Comparison of ENCODE assay signal across 35 cellular contexts in the genomic region with DNA sequence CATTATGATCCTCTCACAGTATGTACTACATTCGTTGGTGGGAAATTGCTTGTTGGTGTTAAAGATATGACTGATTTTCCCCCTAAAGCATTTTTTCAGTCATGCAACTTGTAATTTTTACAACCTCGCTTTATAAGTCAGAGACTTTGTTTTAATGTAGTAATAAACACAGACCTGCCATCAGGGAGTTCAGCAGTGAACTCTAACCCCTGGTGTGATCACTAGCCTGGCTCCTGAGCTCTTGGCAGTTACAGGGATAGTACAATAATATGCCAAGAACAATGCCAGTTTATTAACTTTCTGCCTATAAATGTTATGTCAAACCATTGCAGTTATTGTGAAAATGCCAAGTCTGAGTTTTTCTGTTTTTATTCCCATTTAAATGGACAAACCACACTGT.
"Had no signal": no experiment of that assay in that cellular context is flagged by ENCODE, and none has a peak within 500 bp of the region (broad histone marks: within the 10 kb centered on the region; RNA-seq: fewer than 3 reads in every experiment).

No MANE protein-coding gene starts in this region.

- ATAC-seq: activated CD4-positive, alpha-beta T cell treated with anti-CD3 and anti-CD28 coated beads for 36 hours; activated CD4-positive, CD25-positive, alpha-beta regulatory T cell treated with anti-CD3 and anti-CD28 coated beads, Interleukin-2, amount 50 U/mL, for 24 hours; activated CD8-positive, alpha-beta memory T cell treated with anti-CD3 and anti-CD28 coated beads, Interleukin-2, amount 10 ng/mL, durations not matched to agents 7 days and 5 days; PC-3; Right ventricle myocardium inferior; WTC11 had no signal

- H3K27me3 Mint-ChIP-seq: activated CD4-positive, alpha-beta memory T cell treated with anti-CD3 and anti-CD28 coated beads, Interleukin-2, amount 10 ng/mL, durations not matched to agents 7 days and 5 days; activated CD4-positive, alpha-beta T cell treated with anti-CD3 and anti-CD28 coated beads for 36 hours; activated naive CD8-positive, alpha-beta T cell treated with anti-CD3 and anti-CD28 coated beads for 36 hours had no signal

- DNase-seq: activated CD4-positive, alpha-beta memory T cell treated with anti-CD3 and anti-CD28 coated beads, Interleukin-2, amount 10 ng/mL, durations not matched to agents 7 days and 5 days; activated CD4-positive, alpha-beta T cell treated with anti-CD3 and anti-CD28 coated beads for 36 hours; activated CD8-positive, alpha-beta memory T cell treated with anti-CD3 and anti-CD28 coated beads for 24 hours; activated CD8-positive, alpha-beta memory T cell treated with anti-CD3 and anti-CD28 coated beads, Interleukin-2, amount 10 ng/mL, durations not matched to agents 7 days and 5 days; activated CD8-positive, alpha-beta memory T cell treated with anti-CD3 and anti-CD28 coated beads, Interleukin-2, amount 50 U/mL, for 48 hours; activated effector memory CD4-positive, alpha-beta T cell treated with Interleukin-2 at 50 U/mL for 16 hours; activated naive CD4-positive, alpha-beta T cell treated with anti-CD3 and anti-CD28 coated beads, Interleukin-2, amount 50 U/mL, for 16 hours; activated naive CD8-positive, alpha-beta T cell treated with anti-CD3 and anti-CD28 coated beads for 36 hours; activated T-cell treated with anti-CD3 and anti-CD28 coated beads, Interleukin-2, amount 50 U/mL, for 48 hours; amniotic stem cell; aorta; brain microvascular endothelial cell; central memory CD4-positive, alpha-beta T cell; Karpas-422; KBM-7; MM.1S; MV-4-11; NCI-H1092; NCI-H1436 treated with DMSO at 0.1 percent for 48 hours; NCI-H187; NCI-H2029 treated with DMSO at 0.1 percent for 48 hours; NCI-H2107; NCI-H2171; NCI-H510A; NCI-H526; NCI-H748 treated with DMSO at 0.1 percent for 48 hours; NK-92 treated with Interleukin-12 subunit alpha and Interleukin-12 subunit beta, amount 100 ng/mL, for 24 hours; PC-3; Peyer's patch; RPMI8226; SW 1271; T-helper 1 cell had no signal

- H3K36me3 ChIP-seq: brain microvascular endothelial cell, Peyer's patch had no signal

- H3K4me3 ChIP-seq: Peyer's patch had no signal

- H3K27ac ChIP-seq: brain microvascular endothelial cell, Peyer's patch had no signal

- H3K4me3 Mint-ChIP-seq: activated CD4-positive, alpha-beta memory T cell treated with anti-CD3 and anti-CD28 coated beads, Interleukin-2, amount 10 ng/mL, durations not matched to agents 7 days and 5 days; activated CD4-positive, alpha-beta T cell treated with anti-CD3 and anti-CD28 coated beads for 36 hours; activated CD8-positive, alpha-beta memory T cell treated with anti-CD3 and anti-CD28 coated beads, Interleukin-2, amount 10 ng/mL, durations not matched to agents 7 days and 5 days; activated naive CD8-positive, alpha-beta T cell treated with anti-CD3 and anti-CD28 coated beads for 36 hours; WTC11 had no signal

- H3K4me1 Mint-ChIP-seq: activated CD8-positive, alpha-beta memory T cell treated with anti-CD3 and anti-CD28 coated beads, Interleukin-2, amount 10 ng/mL, durations not matched to agents 7 days and 5 days had no signal

- H3K27ac Mint-ChIP-seq: activated CD4-positive, alpha-beta memory T cell treated with anti-CD3 and anti-CD28 coated beads, Interleukin-2, amount 10 ng/mL, durations not matched to agents 7 days and 5 days; activated CD4-positive, alpha-beta T cell treated with anti-CD3 and anti-CD28 coated beads for 36 hours; activated CD8-positive, alpha-beta memory T cell treated with anti-CD3 and anti-CD28 coated beads, Interleukin-2, amount 10 ng/mL, durations not matched to agents 7 days and 5 days; activated naive CD8-positive, alpha-beta T cell treated with anti-CD3 and anti-CD28 coated beads for 36 hours; WTC11 had no signal

- H3K36me3 Mint-ChIP-seq: WTC11 had no signal

- H3K27me3 ChIP-seq: brain microvascular endothelial cell, Peyer's patch had no signal

- H3K9me3 Mint-ChIP-seq: WTC11 had no signal

- H3K4me1 ChIP-seq: Peyer's patch had no signal
